ENCODE assay signal across 10 cellular contexts in genomic region chr20:41643504-41643938, GRCh38. TPM values are rescaled to one million over a fixed set of nuclear protein-coding genes. Genes with fewer than 3 reads are reported as not detected.
A peak's percentile ranks its signal among the peaks of the same experiment; 100 is the strongest.
DNase-seq lines count a peak whose midpoint lies in the region; ATAC-seq, FAIRE-seq and TF ChIP-seq lines count a peak whose summit lies in the region.
"Had no signal": no experiment of that assay in that cellular context is flagged by ENCODE, and none has a peak within 500 bp of the region (broad histone marks: within the 10 kb centered on the region; RNA-seq: fewer than 3 reads in every experiment).

No MANE protein-coding gene starts in this region.

- H3K36me3 ChIP-seq in astrocyte (ENCODE audit: insufficient read depth, low read length) (no peaks in the 10 kb centered on the region), lung (ENCODE audit: control insufficient read depth in 2 of 2, insufficient read depth in 2 of 2, low read length in 2 of 2) (no peaks in the 10 kb centered on the region)

- no peak overlapping the region for H3K27ac ChIP-seq in astrocyte (ENCODE audit: low read depth, low read length)
- peak overlapping the region in 1 of 2 donors; percentile 37 for H3K27ac ChIP-seq in lung (ENCODE audit: low read depth in 1 of 2, low read length in 1 of 2)

- 24 to 29% methylated on average over 3 of the region's 3 CpGs for WGBS in lung, 2 donors

- peaks cover 4% of the 10 kb centered on the region for H3K27me3 Mint-ChIP-seq in astrocyte (ENCODE audit: low read depth, unreplicated experiment)

- peak overlapping the region; percentile 14 for H3K4me2 ChIP-seq in astrocyte (ENCODE audit: low read length)

- H3K4me1 Mint-ChIP-seq in astrocyte (ENCODE audit: low read depth, unreplicated experiment): peaks cover 5% of the 10 kb centered on the region
- H3K4me1 Mint-ChIP-seq: activated naive CD4-positive, alpha-beta T cell treated with anti-CD3 and anti-CD28 coated beads, Interleukin-2, amount 50 U/mL, for 24 hours had no signal

- H3K4me3 ChIP-seq in astrocyte (ENCODE audit: insufficient read depth, low read depth, low read length) (no peak overlapping the region), lung (no peak overlapping the region)

- no peak overlapping the region for H3K9ac ChIP-seq in astrocyte (ENCODE audit: low read length)

- peaks cover 1% of the 10 kb centered on the region for H3K9me3 Mint-ChIP-seq in astrocyte (ENCODE audit: unreplicated experiment)
- H3K9me3 Mint-ChIP-seq: activated naive CD4-positive, alpha-beta T cell treated with anti-CD3 and anti-CD28 coated beads, Interleukin-2, amount 50 U/mL, for 24 hours; neural crest cell had no signal

- POLR2A ChIA-PET in GM10248 (lab: Yijun Ruan, JAX): no interaction called here

- no peak for FAIRE-seq in astrocyte (lab: Jason Lieb, UNC)

- H3K9me3 ChIP-seq in astrocyte (ENCODE audit: insufficient read depth, low read depth, low read length) (no peaks in the 10 kb centered on the region), lung (ENCODE audit: control insufficient read depth in 2 of 2, insufficient read depth in 1 of 2, low read length in 1 of 2) (no peaks in the 10 kb centered on the region)

- no peaks in the 10 kb centered on the region for H3K36me3 Mint-ChIP-seq in astrocyte (ENCODE audit: low read depth, unreplicated experiment)
- H3K36me3 Mint-ChIP-seq: activated naive CD4-positive, alpha-beta T cell treated with anti-CD3 and anti-CD28 coated beads, Interleukin-2, amount 50 U/mL, for 24 hours had no signal

- H3K4me3 Mint-ChIP-seq in astrocyte (ENCODE audit: unreplicated experiment): no peak overlapping the region
- H3K4me3 Mint-ChIP-seq: activated naive CD4-positive, alpha-beta T cell treated with anti-CD3 and anti-CD28 coated beads, Interleukin-2, amount 50 U/mL, for 24 hours; neural crest cell had no signal

- H3K27me3 ChIP-seq in astrocyte (ENCODE audit: insufficient read depth, low read length) (peaks cover 2% of the 10 kb centered on the region), lung (ENCODE audit: control insufficient read depth, insufficient read depth) (no peaks in the 10 kb centered on the region)

- H3K4me1 ChIP-seq in astrocyte (ENCODE audit: insufficient read depth, low read length) (no peaks in the 10 kb centered on the region), lung (ENCODE audit: control insufficient read depth in 2 of 2, insufficient read depth in 2 of 2, low read length in 2 of 2) (peaks cover 0 to 1% of the 10 kb centered on the region in 2 donors)

- H2AFZ ChIP-seq in astrocyte (ENCODE audit: low read depth, low read length): peak overlapping the region; percentile 14

- no peaks in the 10 kb centered on the region for H4K20me1 ChIP-seq in astrocyte (ENCODE audit: insufficient read depth, low read length)

- peak; percentile 37 for DNase-seq in COR-L47 (lab: John Stamatoyannopoulos, UW)
- DNase-seq in NCI-H1417 treated with DMSO at 0.1 percent for 48 hours (lab: John Stamatoyannopoulos, UW): peak; percentile 41
- DNase-seq in astrocyte (ENCODE audit: low read depth): peak; percentile 84
- peak; percentile 66 for DNase-seq in lung (ENCODE audit: low spot score)
- DNase-seq in GM10248 (ENCODE audit: extremely low spot score): no peak
- DNase-seq in cerebellar nuclear complex (lab: John Stamatoyannopoulos, UW): no peak

- TF ChIP-seq CTCF in astrocyte (IDR thresholded peaks at IDR 0.05; ENCODE audit: insufficient read depth, low read depth, low read length) (no peak), lung (IDR thresholded peaks at IDR 0.05; ENCODE audit: control extremely low read depth, extremely low read depth) (no peak), GM10248 (IDR thresholded peaks at IDR 0.05; ENCODE audit: control extremely low read depth, extremely low read depth, low read depth, missing control alignments) (no peak)

- ATAC-seq in lung (ENCODE audit: insufficient read depth, low FRiP score): peak; percentile 89
- no peak for ATAC-seq in HG03139 (IDR thresholded peaks at IDR 0.05; ENCODE audit: unreplicated experiment)
- no peak for ATAC-seq in HG03196 (IDR thresholded peaks at IDR 0.05; ENCODE audit: unreplicated experiment)

- CTCF ChIA-PET in GM10248 (lab: Yijun Ruan, JAX): interaction anchor here (1.5 kb wide), 1 partner anchor 9 kb away, joined by 5 read pairs; no protein-coding TSS in a partner anchor

- no peaks in the 10 kb centered on the region for H3K79me2 ChIP-seq in astrocyte (ENCODE audit: insufficient read depth, low read length)

- H3K27ac Mint-ChIP-seq in astrocyte (ENCODE audit: unreplicated experiment): peak overlapping the region; percentile 21
- H3K27ac Mint-ChIP-seq: activated naive CD4-positive, alpha-beta T cell treated with anti-CD3 and anti-CD28 coated beads, Interleukin-2, amount 50 U/mL, for 24 hours had no signal

RNA-seq across cellular contexts. Expression of gene CHD6, which starts 25.3 kb away (rescaled TPM):
- total RNA-seq in astrocyte (41.4 and 44.7 TPM in 2 replicates), lung (10 to 100 TPM; 32.5 to 95.3 TPM)
- 1 to 10 TPM; 5.0 to 9.4 TPM for polyA plus RNA-seq in lung

Comparison
In these comparisons a context has a peak if more than half of its experiments do, and no peak if none do; other contexts are left out.
1. DNase-seq: peak in COR-L47 (single experiment), NCI-H1417 treated with DMSO at 0.1 percent for 48 hours (single experiment), astrocyte (single experiment) and lung (single experiment); none in GM10248 (single experiment) and cerebellar nuclear complex (0 of 2).